Comparison of ENCODE assay signal across 21 cellular contexts in genomic region chr7:92332782-92333181, GRCh38.
"Had no signal": no experiment of that assay in that cellular context is flagged by ENCODE, and none has a peak within 500 bp of the region (broad histone marks: within the 10 kb centered on the region; RNA-seq: fewer than 3 reads in every experiment).

No MANE protein-coding gene starts in this region.

- ATAC-seq: HepG2 had no signal

- H3K4me2 ChIP-seq: SK-N-SH had no signal

- DNase-seq: IMR-90, Karpas-422, KG1, MM.1S, NCI-H1092 treated with DMSO at 0.1 percent for 48 hours, NCI-H1436, NCI-H187, NCI-H2029, NCI-H2081 treated with DMSO at 0.1 percent for 48 hours, NCI-H2171, NCI-H226, NCI-H446, NCI-H510A, NCI-H524 treated with DMSO at 0.1 percent for 48 hours, NCI-H69, NCI-H774, Right ventricle myocardium superior, RPMI8226, SIG-M5, SK-N-SH had no signal

- H3K9ac ChIP-seq: SK-N-SH had no signal
